ENCODE assay signal across 1 cellular context in genomic region chr18:76476665-76477561, GRCh38.
TF ChIP-seq lines count a peak whose summit lies in the region.

No MANE protein-coding gene starts in this region.

TF ChIP-seq in GM23338, 12 proteins besides CTCF, POLR2A, EP300 and RAD21 (continued from another document):
- no peak for TF ChIP-seq ZNF462 (CRISPR knock-in tag; IDR thresholded peaks at IDR 0.05)
- TF ChIP-seq ZNF114 (CRISPR knock-in tag; IDR thresholded peaks at IDR 0.05): no peak
- no peak for TF ChIP-seq NANOG (IDR thresholded peaks at IDR 0.05; ENCODE audit: borderline replicate concordance)
- TF ChIP-seq REST (IDR thresholded peaks at IDR 0.05; ENCODE audit: unreplicated experiment): no peak
- TF ChIP-seq JUNB (IDR thresholded peaks at IDR 0.05; ENCODE audit: unreplicated experiment): no peak
